In the genomic region with DNA sequence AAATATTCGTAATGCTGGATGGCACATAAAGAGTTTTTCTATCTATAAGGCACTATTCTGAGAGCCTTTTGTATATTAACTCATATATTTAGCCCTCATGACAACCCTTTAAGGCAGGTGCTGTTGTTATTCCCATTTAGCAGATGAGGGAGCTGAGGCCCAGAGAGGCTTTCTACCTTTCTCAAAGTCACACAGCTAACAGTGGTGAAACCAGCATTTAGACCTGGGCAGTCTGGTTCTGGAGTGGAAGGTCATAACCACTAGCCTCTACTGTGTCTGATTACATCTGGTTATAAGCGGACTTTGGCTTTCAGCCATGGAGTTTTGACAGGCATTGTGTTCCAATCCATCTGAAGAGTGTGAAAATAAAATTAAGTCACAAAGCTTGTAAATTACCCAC, we compare ENCODE assay signal across 9 cellular contexts. TPM values are rescaled to one million over a fixed set of nuclear protein-coding genes. Genes with fewer than 3 reads are reported as not detected.
"Had no signal": no experiment of that assay in that cellular context is flagged by ENCODE, and none has a peak within 500 bp of the region (broad histone marks: within the 10 kb centered on the region; RNA-seq: fewer than 3 reads in every experiment).

No MANE protein-coding gene starts in this region.

- DNase-seq: activated CD4-positive, CD25-positive, alpha-beta regulatory T cell treated with anti-CD3 and anti-CD28 coated beads, Interleukin-2, amount 50 U/mL, for 72 hours; foreskin melanocyte; left ventricle myocardium inferior; naive thymus-derived CD8-positive, alpha-beta T cell; SW 1271; T1000; trophoblast cell had no signal

- H3K27me3 Mint-ChIP-seq: memory B cell; naive thymus-derived CD8-positive, alpha-beta T cell had no signal

- H3K27ac Mint-ChIP-seq: memory B cell; naive thymus-derived CD8-positive, alpha-beta T cell had no signal

- H3K4me3 Mint-ChIP-seq: memory B cell; naive thymus-derived CD8-positive, alpha-beta T cell had no signal

- H3K36me3 Mint-ChIP-seq: memory B cell; naive thymus-derived CD8-positive, alpha-beta T cell had no signal

- H3K9me3 Mint-ChIP-seq: memory B cell; naive thymus-derived CD8-positive, alpha-beta T cell had no signal

- ATAC-seq: naive thymus-derived CD8-positive, alpha-beta T cell had no signal

RNA-seq across cellular contexts. Expression of gene VDR, which starts 43.9 kb away (rescaled TPM):
- total RNA-seq: cardiac muscle cell had no signal
